Comparison of ENCODE assay signal across 21 cellular contexts in the genomic region with DNA sequence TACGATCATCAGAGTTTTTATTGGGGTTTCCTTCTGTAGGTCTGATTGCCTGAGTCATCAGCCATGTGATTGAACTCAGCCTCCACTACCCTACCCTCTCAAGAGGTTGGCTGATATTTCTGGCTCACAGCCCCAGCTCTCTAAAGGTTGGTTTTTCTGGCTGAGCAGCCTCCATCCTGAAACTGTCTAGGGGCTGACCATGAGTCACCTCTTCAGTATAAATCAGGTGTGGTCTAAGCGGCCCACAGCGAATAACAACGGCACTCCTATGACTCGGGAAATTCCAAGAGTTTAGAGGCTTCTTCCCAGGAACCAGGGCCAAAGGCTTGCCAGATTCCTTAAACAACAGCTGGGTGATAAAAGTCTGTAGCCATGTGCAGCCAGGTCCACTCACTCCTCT.
DNase-seq lines count a peak whose midpoint lies in the region; ATAC-seq and TF ChIP-seq lines count a peak whose summit lies in the region.
"Had no signal": no experiment of that assay in that cellular context is flagged by ENCODE, and none has a peak within 500 bp of the region (broad histone marks: within the 10 kb centered on the region; RNA-seq: fewer than 3 reads in every experiment).

No MANE protein-coding gene starts in this region.

- no peaks in the 10 kb centered on the region for H4K20me1 ChIP-seq in MM.1S (ENCODE audit: insufficient read depth, low read length)

- no peaks in the 10 kb centered on the region for H3K27me3 ChIP-seq in MM.1S (replicated peaks; ENCODE audit: insufficient read depth, low read length)
- H3K27me3 ChIP-seq: body of pancreas, gastrocnemius medialis, upper lobe of left lung had no signal

- H3K27ac ChIP-seq in HEK293 (ENCODE audit: extremely low read depth, low read depth, low read length): no peak overlapping the region
- H3K27ac ChIP-seq in MM.1S (ENCODE audit: low read length): no peak overlapping the region
- H3K27ac ChIP-seq: body of pancreas, gastrocnemius medialis, upper lobe of left lung had no signal

- CTCF ChIA-PET in HEK293 (lab: Yijun Ruan, JAX): no interaction called here

- H3K9me3 Mint-ChIP-seq in stimulated activated naive B cell treated with anti-CD40 and anti-IgM and Interleukin-4, amounts not matched to agents 10 μg/mL and 1 μg/mL and 100 μg/mL, for 72 hours: peaks cover 4 to 9% of the 10 kb centered on the region in 2 donors
- H3K9me3 Mint-ChIP-seq: natural killer cell had no signal

- H3K4me2 ChIP-seq in MM.1S (ENCODE audit: low read depth, low read length): no peak overlapping the region

- no peaks in the 10 kb centered on the region for H3F3A ChIP-seq in MM.1S (ENCODE audit: insufficient read depth, low read length)

- no peak overlapping the region for H3K9ac ChIP-seq in MM.1S (ENCODE audit: low read length)

- H3K4me1 ChIP-seq in HEK293 (ENCODE audit: control insufficient read depth, insufficient read depth, low read length) (no peaks in the 10 kb centered on the region), MM.1S (ENCODE audit: low read length) (no peaks in the 10 kb centered on the region)
- H3K4me1 ChIP-seq: BE2C, body of pancreas, gastrocnemius medialis, upper lobe of left lung had no signal

- H3K9me3 ChIP-seq in HEK293 (ENCODE audit: control insufficient read depth, insufficient read depth, low read depth, low read length) (no peaks in the 10 kb centered on the region), MM.1S (replicated peaks; ENCODE audit: insufficient read depth, low read length) (no peaks in the 10 kb centered on the region)
- H3K9me3 ChIP-seq: BE2C, body of pancreas, gastrocnemius medialis, upper lobe of left lung had no signal

- no peaks in the 10 kb centered on the region for H3K9me2 ChIP-seq in MM.1S (replicated peaks; ENCODE audit: insufficient read depth, low read length)

- peaks cover 0 to 2% of the 10 kb centered on the region in 2 donors for H3K4me1 Mint-ChIP-seq in stimulated activated naive B cell treated with anti-CD40 and anti-IgM and Interleukin-4, amounts not matched to agents 10 μg/mL and 1 μg/mL and 100 μg/mL, for 72 hours
- H3K4me1 Mint-ChIP-seq: IgD-negative memory B cell, natural killer cell had no signal

- ATAC-seq in stimulated activated naive B cell treated with anti-CD40 and anti-IgM and Interleukin-4, amounts not matched to agents 10 μg/mL and 1 μg/mL and 100 μg/mL, for 72 hours (replicated peaks): peak; percentile 23 to 52
- ATAC-seq in HG03175 (IDR thresholded peaks at IDR 0.05; ENCODE audit: unreplicated experiment): no peak
- ATAC-seq: body of pancreas, GM12878, left cardiac atrium, natural killer cell had no signal

- H3K4me3 ChIP-seq in HEK293 (ENCODE audit: low read depth, low read length) (no peak overlapping the region), MM.1S (ENCODE audit: low read length) (no peak overlapping the region)
- H3K4me3 ChIP-seq: body of pancreas, gastrocnemius medialis, GM12878, upper lobe of left lung had no signal

- POLR2A ChIA-PET in HEK293 (lab: Yijun Ruan, JAX): no interaction called here

- H3K79me2 ChIP-seq in MM.1S (ENCODE audit: low read length): no peaks in the 10 kb centered on the region

- DNase-seq in SW480 (ENCODE audit: low spot score): peak; percentile 25
- DNase-seq in glomerular visceral epithelial cell (ENCODE audit: extremely low spot score): peak; percentile 88
- no peak for DNase-seq in stimulated activated naive B cell treated with anti-CD40 and anti-IgM and Interleukin-4, amounts not matched to agents 10 μg/mL and 1 μg/mL and 100 μg/mL, for 72 hours
- no peak for DNase-seq in activated CD4-positive, CD25-positive, alpha-beta regulatory T cell (lab: John Stamatoyannopoulos, UW)
- no peak for DNase-seq in NCI-H510A treated with DMSO at 0.1 percent for 48 hours (lab: John Stamatoyannopoulos, UW)
- DNase-seq in MM.1S: no peak
- DNase-seq: activated CD4-positive, alpha-beta memory T cell treated with anti-CD3 and anti-CD28 coated beads for 36 hours; BE2C; body of pancreas; DMS79; gastrocnemius medialis; left cardiac atrium; natural killer cell; NCI-H1694; SHP77 treated with DMSO at 0.1 percent for 48 hours; stimulated activated CD4-positive, alpha-beta T cell treated with anti-CD3 and anti-CD28 coated beads, Interleukin-2, amount 100 ng/mL, for 24 hours had no signal

- H2AFZ ChIP-seq in MM.1S (ENCODE audit: low read length): no peak overlapping the region

- no peak overlapping the region for H3K4me3 Mint-ChIP-seq in stimulated activated naive B cell treated with anti-CD40 and anti-IgM and Interleukin-4, amounts not matched to agents 10 μg/mL and 1 μg/mL and 100 μg/mL, for 72 hours
- H3K4me3 Mint-ChIP-seq: activated CD4-positive, alpha-beta memory T cell treated with anti-CD3 and anti-CD28 coated beads for 36 hours; IgD-negative memory B cell; natural killer cell had no signal

- H3K36me3 ChIP-seq in HEK293 (ENCODE audit: control insufficient read depth in 2 of 2, insufficient read depth in 1 of 2, low read length in 2 of 2) (no peaks in the 10 kb centered on the region), MM.1S (replicated peaks; ENCODE audit: insufficient read depth, low read length) (no peaks in the 10 kb centered on the region)
- H3K36me3 ChIP-seq: BE2C, gastrocnemius medialis, upper lobe of left lung had no signal

- peaks cover 26 to 42% of the 10 kb centered on the region in 2 donors for H3K27me3 Mint-ChIP-seq in stimulated activated naive B cell treated with anti-CD40 and anti-IgM and Interleukin-4, amounts not matched to agents 10 μg/mL and 1 μg/mL and 100 μg/mL, for 72 hours

- peaks cover 0 to 8% of the 10 kb centered on the region in 2 donors for H3K36me3 Mint-ChIP-seq in stimulated activated naive B cell treated with anti-CD40 and anti-IgM and Interleukin-4, amounts not matched to agents 10 μg/mL and 1 μg/mL and 100 μg/mL, for 72 hours
- H3K36me3 Mint-ChIP-seq: activated CD4-positive, alpha-beta memory T cell treated with anti-CD3 and anti-CD28 coated beads for 36 hours; natural killer cell had no signal

- H3K27ac Mint-ChIP-seq in stimulated activated naive B cell treated with anti-CD40 and anti-IgM and Interleukin-4, amounts not matched to agents 10 μg/mL and 1 μg/mL and 100 μg/mL, for 72 hours: no peak overlapping the region
- H3K27ac Mint-ChIP-seq: activated CD4-positive, alpha-beta memory T cell treated with anti-CD3 and anti-CD28 coated beads for 36 hours; IgD-negative memory B cell; natural killer cell had no signal

- TF ChIP-seq CTCF in HEK293 (tag by site-specific recombination; IDR thresholded peaks at IDR 0.05): no peak
- TF ChIP-seq CTCF in MM.1S (IDR thresholded peaks at IDR 0.05; ENCODE audit: low read length): no peak

TF ChIP-seq in HEK293, 187 proteins besides CTCF, POLR2A, EP300 and RAD21:
- TF ChIP-seq SETDB1 (IDR thresholded peaks at IDR 0.05; ENCODE audit: insufficient read length, low read length): peak; percentile 56
- TF ChIP-seq ZNF221 (tag by site-specific recombination; IDR thresholded peaks at IDR 0.05; ENCODE audit: borderline replicate concordance): no peak

Comparison
In these comparisons a context has a peak if more than half of its experiments do, and no peak if none do; other contexts are left out.
1. DNase-seq: peak in SW480 (single experiment) and glomerular visceral epithelial cell (single experiment); none in stimulated activated naive B cell treated with anti-CD40 and anti-IgM and Interleukin-4, amounts not matched to agents 10 μg/mL and 1 μg/mL and 100 μg/mL, for 72 hours (single experiment), activated CD4-positive, CD25-positive, alpha-beta regulatory T cell (0 of 4), NCI-H510A treated with DMSO at 0.1 percent for 48 hours (single experiment) and MM.1S (single experiment).